ENCODE assay signal across 15 cellular contexts in the genomic region with DNA sequence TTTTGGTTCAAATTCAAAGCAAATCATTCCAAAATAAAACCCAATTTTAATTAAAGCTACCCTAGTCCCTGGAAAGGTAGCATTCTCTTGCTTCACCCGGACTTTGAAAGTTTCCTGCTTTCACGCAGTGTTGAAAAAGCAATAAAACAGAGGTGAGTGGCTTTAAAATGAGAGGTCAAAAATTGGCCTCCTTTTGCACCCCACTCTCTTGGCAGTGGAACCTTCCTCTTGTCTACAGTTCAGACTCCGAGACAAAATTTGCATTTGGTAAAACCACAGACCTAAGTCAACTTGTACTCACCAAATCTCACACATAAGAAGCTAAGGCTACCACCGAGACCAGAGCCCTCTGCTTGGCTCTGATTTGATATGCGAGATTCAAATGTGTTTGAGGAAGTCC.
A peak's percentile ranks its signal among the peaks of the same experiment; 100 is the strongest.
DNase-seq lines count a peak whose midpoint lies in the region; ATAC-seq, FAIRE-seq and TF ChIP-seq lines count a peak whose summit lies in the region.
"Had no signal": no experiment of that assay in that cellular context is flagged by ENCODE, and none has a peak within 500 bp of the region (broad histone marks: within the 10 kb centered on the region; RNA-seq: fewer than 3 reads in every experiment).

No MANE protein-coding gene starts in this region.

- peak overlapping the region; percentile 56 for H3K4me2 ChIP-seq in Karpas-422 (ENCODE audit: low read depth, low read length, poor library complexity, severe bottlenecking)

- H4K20me1 ChIP-seq in Karpas-422 (ENCODE audit: insufficient read depth, low read depth, low read length) = no peaks in the 10 kb centered on the region

- peak overlapping the region; percentile 84 for H3K27ac ChIP-seq in Karpas-422 (ENCODE audit: low read length)
- H3K27ac ChIP-seq in kidney (ENCODE audit: low read depth in 2 of 2, low read length in 2 of 2) = no peak overlapping the region
- H3K27ac ChIP-seq: SK-N-MC had no signal

- H3K9me2 ChIP-seq in Karpas-422 (replicated peaks; ENCODE audit: insufficient read depth, low read length) = no peaks in the 10 kb centered on the region

- no peak for FAIRE-seq in kidney (lab: Jason Lieb, UNC)

- H2AFZ ChIP-seq in Karpas-422 (ENCODE audit: low read length) = peak overlapping the region; percentile 13

- no peaks in the 10 kb centered on the region for H3K27me3 ChIP-seq in Karpas-422 (ENCODE audit: low read length)

- no peak overlapping the region for H3K4me3 ChIP-seq in GM12865 (ENCODE audit: low read depth, low read length)
- peak overlapping the region; percentile 34; the same call in 1 of the 2 replicates for H3K4me3 ChIP-seq in Karpas-422 (ENCODE audit: low read length)
- no peak overlapping the region for H3K4me3 ChIP-seq in kidney (ENCODE audit: low read length in 2 of 2)
- H3K4me3 ChIP-seq: SK-N-MC had no signal

- H3K36me3 ChIP-seq in Karpas-422 (ENCODE audit: insufficient read depth, low read length) (no peaks in the 10 kb centered on the region), kidney (ENCODE audit: control insufficient read depth in 1 of 2, insufficient read depth in 2 of 2, low read length in 2 of 2) (no peaks in the 10 kb centered on the region)

- DNase-seq in GM12865 (ENCODE audit: low read depth) (peak; percentile 61), Karpas-422 (peak; percentile 89), SKM-1 (lab: John Stamatoyannopoulos, UW; ENCODE audit: unreplicated experiment) (no peak), NCI-H1436 treated with DMSO at 0.1 percent for 48 hours (lab: John Stamatoyannopoulos, UW) (no peak), NCI-H2107 (lab: John Stamatoyannopoulos, UW) (no peak), kidney (no peak)
- DNase-seq: activated T-cell treated with anti-CD3 and anti-CD28 coated beads, Interleukin-2, amount 50 U/mL, for 4 hours; Calu3; cortex of kidney; NCI-H1436; NCI-H82 had no signal

- H3K79me2 ChIP-seq in Karpas-422 (ENCODE audit: low read length) = no peaks in the 10 kb centered on the region

- H3K9me3 ChIP-seq in Karpas-422 (ENCODE audit: low read length) (no peaks in the 10 kb centered on the region), kidney (ENCODE audit: control insufficient read depth in 1 of 2, low read length in 2 of 2) (no peaks in the 10 kb centered on the region)

- peak; percentile 78 for ATAC-seq in GM19372 (IDR thresholded peaks at IDR 0.05; ENCODE audit: low read depth, unreplicated experiment)
- peak; percentile 95 for ATAC-seq in HG02885 (IDR thresholded peaks at IDR 0.05; ENCODE audit: poor library complexity, unreplicated experiment)
- ATAC-seq: activated CD4-positive, CD25-positive, alpha-beta regulatory T cell treated with anti-CD3 and anti-CD28 coated beads, Interleukin-2, amount 50 U/mL, for 24 hours; activated T-cell treated with anti-CD3 and anti-CD28 coated beads, Interleukin-2, amount 50 U/mL, for 4 hours had no signal

- peaks cover 68% of the 10 kb centered on the region for H3K4me1 ChIP-seq in Karpas-422 (ENCODE audit: low read length)
- no peaks in the 10 kb centered on the region for H3K4me1 ChIP-seq in kidney (ENCODE audit: control insufficient read depth in 1 of 2, insufficient read depth in 1 of 2, low read depth in 1 of 2, low read length in 2 of 2)

- intact Hi-C loops in kidney (cut with DNase I) = no loop called here

- H3K9ac ChIP-seq in Karpas-422 (ENCODE audit: low read length) = peak overlapping the region; percentile 32; the same call in 1 of the 2 replicates
- no peak overlapping the region for H3K9ac ChIP-seq in kidney (ENCODE audit: low read length in 2 of 2)

- TF ChIP-seq CTCF in GM12865 (IDR thresholded peaks at IDR 0.05; ENCODE audit: insufficient read depth, low read depth, low read length, missing control alignments) (no peak), kidney (IDR thresholded peaks at IDR 0.05; ENCODE audit: borderline replicate concordance, extremely low read depth, insufficient read depth) (no peak)

Comparison
In these comparisons a context has a peak if more than half of its experiments do, and no peak if none do; other contexts are left out.
1. DNase-seq: peak in GM12865 (single experiment) and Karpas-422 (single experiment); none in SKM-1 (single experiment), NCI-H1436 treated with DMSO at 0.1 percent for 48 hours (single experiment), NCI-H2107 (single experiment) and kidney (single experiment).